23 cellular contexts compared by ENCODE assay signal in genomic region chr3:158217992-158218391, GRCh38.
"Had no signal": no experiment of that assay in that cellular context is flagged by ENCODE, and none has a peak within 500 bp of the region (broad histone marks: within the 10 kb centered on the region; RNA-seq: fewer than 3 reads in every experiment).

No MANE protein-coding gene starts in this region.

- H3K9ac ChIP-seq: parathyroid adenoma had no signal

- DNase-seq: effector CD8-positive, alpha-beta T cell; glutamatergic neuron; immature natural killer cell; kidney; left colon; left ventricle myocardium superior; mesenchymal stem cell; naive B cell; psoas muscle; retina; right lobe of liver; stimulated activated CD4-positive, alpha-beta T cell treated with anti-CD3 and anti-CD28 coated beads, Interleukin-4, amount 100 ng/mL, for 1 hour; stimulated activated CD8-positive, alpha-beta memory T cell treated with anti-CD3 and anti-CD28 coated beads, Interleukin-4, amount 100 ng/mL, for 48 hours; stimulated activated naive CD8-positive, alpha-beta T cell treated with anti-CD3 and anti-CD28 coated beads, Interleukin-15, Interleukin-2, amounts not matched to agents 100 U/mL and 50 U/mL, for 24 hours; thyroid gland had no signal

- H3K4me3 ChIP-seq: coronary artery, esophagus muscularis mucosa, gastroesophageal sphincter, lung, psoas muscle, right lobe of liver, suprapubic skin, thyroid gland had no signal

- H3K4me1 ChIP-seq: esophagus muscularis mucosa, gastroesophageal sphincter, parathyroid adenoma, psoas muscle, right lobe of liver, suprapubic skin, thyroid gland had no signal

- H3K27me3 ChIP-seq: esophagus muscularis mucosa, gastroesophageal sphincter, right lobe of liver, suprapubic skin, thyroid gland had no signal

- ATAC-seq: gastroesophageal sphincter; left colon; left ventricle myocardium superior; psoas muscle; right lobe of liver; stimulated activated effector memory CD8-positive, alpha-beta T cell treated with anti-CD3 and anti-CD28 coated beads, Interleukin-12 subunit alpha, Interleukin-12 subunit beta, amount 100 ng/mL, for 72 hours; stimulated activated naive CD8-positive, alpha-beta T cell treated with anti-CD3 and anti-CD28 coated beads, Interleukin-15, Interleukin-2, amounts not matched to agents 100 U/mL and 50 U/mL, for 24 hours had no signal

- H3K36me3 ChIP-seq: esophagus muscularis mucosa, gastroesophageal sphincter, right lobe of liver, thyroid gland had no signal

- H3K27ac ChIP-seq: coronary artery, epithelial cell of prostate, esophagus muscularis mucosa, gastroesophageal sphincter, parathyroid adenoma, psoas muscle, right lobe of liver, suprapubic skin, thyroid gland had no signal
